17 cellular contexts compared by ENCODE assay signal in the genomic region with DNA sequence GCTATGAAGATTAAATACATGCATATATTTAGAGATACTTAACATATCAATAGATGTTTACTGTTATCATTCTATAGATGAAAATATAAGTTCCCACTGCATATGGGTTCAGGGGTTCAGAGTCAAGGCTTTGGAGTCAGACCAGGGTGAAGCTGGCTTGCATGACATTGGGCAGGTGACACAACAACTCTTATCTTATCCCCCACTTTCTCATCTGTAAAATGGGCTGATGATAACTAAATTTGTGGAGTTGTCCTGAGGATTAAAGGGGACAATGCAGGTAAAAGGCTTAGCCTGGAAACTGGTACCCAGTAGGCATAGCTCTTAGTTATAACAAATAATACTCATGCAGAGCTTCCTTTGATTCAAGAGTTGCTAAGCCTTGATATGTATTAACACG.
DNase-seq lines count a peak whose midpoint lies in the region; ATAC-seq and TF ChIP-seq lines count a peak whose summit lies in the region.
"Had no signal": no experiment of that assay in that cellular context is flagged by ENCODE, and none has a peak within 500 bp of the region (broad histone marks: within the 10 kb centered on the region; RNA-seq: fewer than 3 reads in every experiment).

No MANE protein-coding gene starts in this region.

- CTCF ChIA-PET in WTC11 (lab: Charles Lee), result interaction anchor here (1.4 kb wide), 1 partner anchor 45 kb away, joined by 3 read pairs; no protein-coding TSS in a partner anchor

- H3K36me3 ChIP-seq in GM23338 (ENCODE audit: insufficient read depth) (no peaks in the 10 kb centered on the region), neural progenitor cell (no peaks in the 10 kb centered on the region)
- H3K36me3 ChIP-seq: BLaER1 treated with 17β-estradiol and CSF1 and Interleukin-3, amounts not matched to agents 10 nM and 100 nM had no signal

- no peak for TF ChIP-seq POLR2A in erythroblast (IDR thresholded peaks at IDR 0.05; ENCODE audit: low read length)

- peaks cover 38% of the 10 kb centered on the region for H3K4me1 ChIP-seq in GM23338 (ENCODE audit: insufficient read depth)
- H3K4me1 ChIP-seq in neural progenitor cell, result peaks cover 10% of the 10 kb centered on the region
- H3K4me1 ChIP-seq: A549; BLaER1 treated with 17β-estradiol and CSF1 and Interleukin-3, amounts not matched to agents 10 nM and 100 nM; Caco-2 had no signal

- H3K27ac Mint-ChIP-seq in GM23338 (no peak overlapping the region), WTC11 (no peak overlapping the region), neural progenitor cell (no peak overlapping the region)
- H3K27ac Mint-ChIP-seq: B cell; CD4-positive, alpha-beta T cell; CD8-positive, alpha-beta T cell had no signal

- H3K4me3 ChIP-seq in GM23338 (no peak overlapping the region), neural progenitor cell (no peak overlapping the region)
- H3K4me3 ChIP-seq: A549; BLaER1 treated with 17β-estradiol and CSF1 and Interleukin-3, amounts not matched to agents 10 nM and 100 nM had no signal

- TF ChIP-seq CTCF in GM23338 (conservative IDR thresholded peaks at IDR 0.05; ENCODE audit: low read depth in 2 of 2), result no peak
- no peak for TF ChIP-seq CTCF in WTC11 (IDR thresholded peaks at IDR 0.05)
- no peak for TF ChIP-seq CTCF in neural progenitor cell (IDR thresholded peaks at IDR 0.05)

- H3K36me3 Mint-ChIP-seq in GM23338 (ENCODE audit: low read depth) (no peaks in the 10 kb centered on the region), WTC11 (no peaks in the 10 kb centered on the region), neural progenitor cell (no peaks in the 10 kb centered on the region)
- H3K36me3 Mint-ChIP-seq: CD8-positive, alpha-beta T cell had no signal

- H3K9me2 ChIP-seq in GM23338 (ENCODE audit: insufficient read depth), result no peaks in the 10 kb centered on the region; the same call in 1 of the 2 replicates

- DNase-seq in GM23338 (ENCODE audit: low spot score), result no peak
- DNase-seq in WTC11 (ENCODE audit: low spot score), result no peak
- DNase-seq in neural progenitor cell (ENCODE audit: low spot score), result no peak
- no peak for DNase-seq in erythroblast (lab: John Stamatoyannopoulos, UW)
- DNase-seq: AML-193; Caco-2; Calu3; CD4-positive, alpha-beta T cell; CD8-positive, alpha-beta T cell; DMS79 treated with DMSO at 0.1 percent for 48 hours; GF-D8 had no signal

- H3K9me3 ChIP-seq in neural progenitor cell (ENCODE audit: low read depth), result no peaks in the 10 kb centered on the region
- H3K9me3 ChIP-seq: A549; BLaER1 treated with 17β-estradiol and CSF1 and Interleukin-3, amounts not matched to agents 10 nM and 100 nM; Caco-2 had no signal

- no peaks in the 10 kb centered on the region; the same call in 1 of the 3 replicates for H3K9me3 Mint-ChIP-seq in GM23338
- no peaks in the 10 kb centered on the region for H3K9me3 Mint-ChIP-seq in WTC11
- no peaks in the 10 kb centered on the region for H3K9me3 Mint-ChIP-seq in neural progenitor cell
- H3K9me3 Mint-ChIP-seq: CD4-positive, alpha-beta T cell had no signal

- no peak overlapping the region for H3K4me3 Mint-ChIP-seq in GM23338
- H3K4me3 Mint-ChIP-seq in WTC11, result no peak overlapping the region
- H3K4me3 Mint-ChIP-seq in neural progenitor cell, result no peak overlapping the region
- H3K4me3 Mint-ChIP-seq: B cell; CD4-positive, alpha-beta T cell; CD8-positive, alpha-beta T cell had no signal

- H3K27me3 ChIP-seq in GM23338 (ENCODE audit: insufficient read depth) (no peaks in the 10 kb centered on the region), neural progenitor cell (no peaks in the 10 kb centered on the region)
- H3K27me3 ChIP-seq: BLaER1 treated with 17β-estradiol and CSF1 and Interleukin-3, amounts not matched to agents 10 nM and 100 nM had no signal

- H2AFZ ChIP-seq in GM23338, result no peak overlapping the region
- no peak overlapping the region for H2AFZ ChIP-seq in neural progenitor cell (replicated peaks)

- 0 out of 2 replicates have a peak overlapping the region, but pooled peaks have one; percentile 3 for H3K27ac ChIP-seq in GM23338 (ENCODE audit: low read depth)
- no peak overlapping the region for H3K27ac ChIP-seq in neural progenitor cell
- H3K27ac ChIP-seq: 22Rv1; A549; BLaER1 treated with 17β-estradiol and CSF1 and Interleukin-3, amounts not matched to agents 10 nM and 100 nM; C4-2B had no signal

- H3F3A ChIP-seq in GM23338 (replicated peaks; ENCODE audit: low read depth), result no peaks in the 10 kb centered on the region
- H3F3A ChIP-seq in neural progenitor cell (ENCODE audit: low read depth), result no peaks in the 10 kb centered on the region

- no peaks in the 10 kb centered on the region for H3K79me2 ChIP-seq in GM23338 (replicated peaks; ENCODE audit: insufficient read depth)
- H3K79me2 ChIP-seq in neural progenitor cell (ENCODE audit: low read depth), result no peaks in the 10 kb centered on the region

- H3K27me3 Mint-ChIP-seq in GM23338 (ENCODE audit: insufficient read depth, low read depth, poor library complexity) (peaks cover 6% of the 10 kb centered on the region), WTC11 (ENCODE audit: low read depth) (peaks cover 31% of the 10 kb centered on the region), neural progenitor cell (ENCODE audit: insufficient read depth, low read depth) (peaks cover 5% of the 10 kb centered on the region)

- H4K20me1 ChIP-seq in GM23338 (replicated peaks; ENCODE audit: insufficient read depth) (no peaks in the 10 kb centered on the region), neural progenitor cell (ENCODE audit: low read depth) (no peaks in the 10 kb centered on the region)
- H4K20me1 ChIP-seq: BLaER1 treated with 17β-estradiol and CSF1 and Interleukin-3, amounts not matched to agents 10 nM and 100 nM had no signal

- POLR2A ChIA-PET in WTC11 (lab: Charles Lee), result no interaction called here

- H3K4me2 ChIP-seq in GM23338, result peak overlapping the region; percentile 65; the same call in 1 of the 2 replicates
- peak overlapping the region; percentile 35 for H3K4me2 ChIP-seq in neural progenitor cell
- H3K4me2 ChIP-seq: A549; BLaER1 treated with 17β-estradiol and CSF1 and Interleukin-3, amounts not matched to agents 10 nM and 100 nM had no signal

- no peak for ATAC-seq in GM23338
- no peak for ATAC-seq in WTC11
- no peak for ATAC-seq in GM19328 (IDR thresholded peaks at IDR 0.05; ENCODE audit: unreplicated experiment)
- ATAC-seq: A549; CD8-positive, alpha-beta T cell had no signal

- peaks cover 59% of the 10 kb centered on the region for H3K4me1 Mint-ChIP-seq in GM23338
- peaks cover 70% of the 10 kb centered on the region for H3K4me1 Mint-ChIP-seq in WTC11
- H3K4me1 Mint-ChIP-seq in neural progenitor cell, result peaks cover 13% of the 10 kb centered on the region
- H3K4me1 Mint-ChIP-seq: B cell had no signal

- H3K9ac ChIP-seq in neural progenitor cell, result no peak overlapping the region
- H3K9ac ChIP-seq: BLaER1 treated with 17β-estradiol and CSF1 and Interleukin-3, amounts not matched to agents 10 nM and 100 nM had no signal

TF ChIP-seq in GM23338, 12 proteins besides CTCF, POLR2A, EP300 and RAD21:
- TF ChIP-seq EZH2phosphoT487 (IDR thresholded peaks at IDR 0.05; ENCODE audit: unreplicated experiment) (no peak), POLR2AphosphoS5 (IDR thresholded peaks at IDR 0.05; ENCODE audit: low read depth) (no peak), ETS1 (IDR thresholded peaks at IDR 0.05) (no peak), ZNF331 (CRISPR knock-in tag; IDR thresholded peaks at IDR 0.05; ENCODE audit: low read depth) (no peak), JUNB (IDR thresholded peaks at IDR 0.05; ENCODE audit: unreplicated experiment) (no peak), CREB1 (CRISPR knock-in tag; IDR thresholded peaks at IDR 0.05; ENCODE audit: low read depth) (no peak), NANOG (IDR thresholded peaks at IDR 0.05; ENCODE audit: borderline replicate concordance) (no peak), ZNF114 (CRISPR knock-in tag; IDR thresholded peaks at IDR 0.05) (no peak)

TF ChIP-seq in WTC11, 78 proteins besides CTCF, POLR2A, EP300 and RAD21:
- TF ChIP-seq, protein P1, sequence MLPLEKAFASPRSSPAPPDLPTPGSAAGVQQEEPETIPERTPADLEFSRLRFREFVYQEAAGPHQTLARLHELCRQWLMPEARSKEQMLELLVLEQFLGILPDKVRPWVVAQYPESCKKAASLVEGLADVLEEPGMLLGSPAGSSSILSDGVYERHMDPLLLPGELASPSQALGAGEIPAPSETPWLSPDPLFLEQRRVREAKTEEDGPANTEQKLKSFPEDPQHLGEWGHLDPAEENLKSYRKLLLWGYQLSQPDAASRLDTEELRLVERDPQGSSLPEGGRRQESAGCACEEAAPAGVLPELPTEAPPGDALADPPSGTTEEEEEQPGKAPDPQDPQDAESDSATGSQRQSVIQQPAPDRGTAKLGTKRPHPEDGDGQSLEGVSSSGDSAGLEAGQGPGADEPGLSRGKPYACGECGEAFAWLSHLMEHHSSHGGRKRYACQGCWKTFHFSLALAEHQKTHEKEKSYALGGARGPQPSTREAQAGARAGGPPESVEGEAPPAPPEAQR (CRISPR knock-in tag; IDR thresholded peaks at IDR 0.05), result no peak
- 0 out of 2 replicates have a peak, but pooled peaks have one; percentile 50 for TF ChIP-seq GTF2I (CRISPR knock-in tag; conservative IDR thresholded peaks at IDR 0.05)
